Comparison of ENCODE assay signal across 9 cellular contexts in the genomic region with DNA sequence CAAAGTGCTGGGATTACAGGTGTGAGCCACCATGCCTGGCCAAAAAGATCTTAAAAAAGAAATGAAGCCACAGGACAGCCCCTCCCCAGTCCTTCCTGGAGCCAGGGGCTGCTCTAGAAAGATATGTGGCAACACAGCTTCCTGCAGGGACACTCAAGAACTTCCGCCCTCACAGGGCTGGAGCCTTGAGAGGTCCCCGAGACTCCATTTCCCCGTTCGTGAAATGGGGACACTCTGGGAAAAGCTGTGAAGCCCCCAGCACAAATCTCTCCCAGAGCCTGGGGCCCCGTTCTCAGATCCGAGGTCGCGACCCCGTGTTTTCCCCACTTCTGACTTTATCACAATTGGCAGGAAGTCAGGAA. TPM values are rescaled to one million over a fixed set of nuclear protein-coding genes. Genes with fewer than 3 reads are reported as not detected.
A peak's percentile ranks its signal among the peaks of the same experiment; 100 is the strongest.
DNase-seq lines count a peak whose midpoint lies in the region; ATAC-seq and TF ChIP-seq lines count a peak whose summit lies in the region.
"Had no signal": no experiment of that assay in that cellular context is flagged by ENCODE, and none has a peak within 500 bp of the region (broad histone marks: within the 10 kb centered on the region; RNA-seq: fewer than 3 reads in every experiment).

No MANE protein-coding gene starts in this region.

- H2AFZ ChIP-seq in OCI-LY1 (ENCODE audit: low read length), result no peak overlapping the region
- H2AFZ ChIP-seq in osteoblast (ENCODE audit: low read length), result no peak overlapping the region

- H4K20me1 ChIP-seq in OCI-LY1 (ENCODE audit: insufficient read depth, low read length) (no peaks in the 10 kb centered on the region), osteoblast (ENCODE audit: insufficient read depth, low read length) (peaks cover 15% of the 10 kb centered on the region)

- H3K4me1 ChIP-seq in OCI-LY1 (ENCODE audit: insufficient read depth, low read length, severe bottlenecking) (peaks cover 35% of the 10 kb centered on the region), osteoblast (ENCODE audit: insufficient read depth, low read length) (peaks cover 44% of the 10 kb centered on the region)
- H3K4me1 ChIP-seq in effector memory CD4-positive, alpha-beta T cell (ENCODE audit: control insufficient read depth, insufficient read depth, low read length, poor library complexity, severe bottlenecking), result peaks cover 28% of the 10 kb centered on the region

- H3K4me3 ChIP-seq in OCI-LY1 (ENCODE audit: low read depth, low read length, poor library complexity, severe bottlenecking) (no peak overlapping the region), osteoblast (ENCODE audit: insufficient read depth, low read length) (no peak overlapping the region)
- H3K4me3 ChIP-seq in effector memory CD4-positive, alpha-beta T cell (ENCODE audit: insufficient read depth, low read depth, low read length, poor library complexity, severe bottlenecking), result no peak overlapping the region
- H3K4me3 ChIP-seq: MG63 had no signal

- TF ChIP-seq CTCF in OCI-LY1 (IDR thresholded peaks at IDR 0.05; ENCODE audit: low read length) (no peak), osteoblast (IDR thresholded peaks at IDR 0.05; ENCODE audit: extremely low read depth, low read depth, low read length) (no peak)

- peak overlapping the region; percentile 18; the same call in 1 of the 2 replicates for H3K4me2 ChIP-seq in OCI-LY1 (ENCODE audit: low read length)
- H3K4me2 ChIP-seq in osteoblast (ENCODE audit: insufficient read depth, low read length), result peak overlapping the region; percentile 84

- peak overlapping the region; percentile 66 for H3K27ac ChIP-seq in OCI-LY1 (ENCODE audit: low read depth, low read length, poor library complexity, severe bottlenecking)
- peak overlapping the region; percentile 43 for H3K27ac ChIP-seq in effector memory CD4-positive, alpha-beta T cell (ENCODE audit: insufficient read depth, low read length, poor library complexity, severe bottlenecking)
- peak overlapping the region; percentile 97 for H3K27ac ChIP-seq in osteoblast (ENCODE audit: low read depth, low read length)

- H3F3A ChIP-seq in OCI-LY1 (ENCODE audit: insufficient read depth, low read length), result no peaks in the 10 kb centered on the region

- peak; percentile 75 for DNase-seq in CD1c-positive myeloid dendritic cell (ENCODE audit: extremely low spot score)
- no peak for DNase-seq in effector memory CD4-positive, alpha-beta T cell
- DNase-seq in osteoblast (ENCODE audit: insufficient read length, low spot score, missing footprints), result no peak
- no peak for DNase-seq in mucosa of gallbladder (ENCODE audit: low spot score)

- ATAC-seq in GM21737 (IDR thresholded peaks at IDR 0.05; ENCODE audit: unreplicated experiment) (no peak), HG03175 (IDR thresholded peaks at IDR 0.05; ENCODE audit: unreplicated experiment) (no peak), HG03571 (IDR thresholded peaks at IDR 0.05; ENCODE audit: unreplicated experiment) (no peak)

- no peaks in the 10 kb centered on the region for H3K79me2 ChIP-seq in OCI-LY1 (ENCODE audit: insufficient read depth, low read length)
- no peaks in the 10 kb centered on the region for H3K79me2 ChIP-seq in osteoblast (ENCODE audit: insufficient read depth, low read length)

- H3K36me3 ChIP-seq in OCI-LY1 (ENCODE audit: insufficient read depth, low read length), result peaks cover 5% of the 10 kb centered on the region; the same call in 1 of the 2 replicates
- H3K36me3 ChIP-seq in effector memory CD4-positive, alpha-beta T cell (ENCODE audit: control insufficient read depth, insufficient read depth, low read length), result peaks cover 6% of the 10 kb centered on the region
- peaks cover 5% of the 10 kb centered on the region for H3K36me3 ChIP-seq in osteoblast (ENCODE audit: insufficient read depth, low read length)
- H3K36me3 ChIP-seq: MG63 had no signal

- H3K27me3 ChIP-seq in OCI-LY1 (ENCODE audit: insufficient read depth, low read length) (no peaks in the 10 kb centered on the region), osteoblast (ENCODE audit: insufficient read depth, low read length) (no peaks in the 10 kb centered on the region)
- no peaks in the 10 kb centered on the region for H3K27me3 ChIP-seq in effector memory CD4-positive, alpha-beta T cell (replicated peaks; ENCODE audit: control insufficient read depth, insufficient read depth, low read length, poor library complexity, severe bottlenecking)
- H3K27me3 ChIP-seq: MG63 had no signal

- H3K9me3 ChIP-seq in OCI-LY1 (ENCODE audit: low read length) (no peaks in the 10 kb centered on the region), osteoblast (ENCODE audit: low read depth, low read length) (no peaks in the 10 kb centered on the region)
- H3K9me3 ChIP-seq in effector memory CD4-positive, alpha-beta T cell (ENCODE audit: control insufficient read depth, low read length), result no peaks in the 10 kb centered on the region

- no peak overlapping the region; the same call in 1 of the 2 replicates for H3K9ac ChIP-seq in OCI-LY1 (ENCODE audit: low read length)

- H3K9me2 ChIP-seq in OCI-LY1 (ENCODE audit: low read depth, low read length), result no peaks in the 10 kb centered on the region

RNA-seq across cellular contexts. Expression of a gene that starts 2.5 kb away (rescaled TPM):
- total RNA-seq in osteoblast, result 515 TPM in 2 replicates
- total RNA-seq in mucosa of gallbladder, result 294 TPM

RNA-seq across cellular contexts. Expression of a gene that starts 6.1 kb away (rescaled TPM):
- total RNA-seq in osteoblast (70.2 and 74.0 TPM in 2 replicates), mucosa of gallbladder (137 TPM)

RNA-seq across cellular contexts. Expression of a gene that starts 34.4 kb away (rescaled TPM):
- total RNA-seq in osteoblast, result 0.59 and 0.72 TPM in 2 replicates
- total RNA-seq in mucosa of gallbladder, result 42.4 TPM

Comparison
In these comparisons a context has a peak if more than half of its experiments do, and no peak if none do; other contexts are left out.
1. H3K27ac ChIP-seq: peak in every context shown above with its lines; median percentile 97 in osteoblast; 66 in OCI-LY1; 43 in effector memory CD4-positive, alpha-beta T cell.
2. RNA of a gene that starts 34.4 kb away (total RNA-seq): 42.4 TPM in mucosa of gallbladder (single experiment); 0.59 to 0.72 TPM in osteoblast; every median in the first group is over 10 times any median in the second.